In genomic region chr6:2899596-2899995, GRCh38 we compare ENCODE assay signal across 15 cellular contexts. TPM values are rescaled to one million over a fixed set of nuclear protein-coding genes. Genes with fewer than 3 reads are reported as not detected.
DNase-seq lines count a peak whose midpoint lies in the region; ATAC-seq, FAIRE-seq and TF ChIP-seq lines count a peak whose summit lies in the region.
"Had no signal": no experiment of that assay in that cellular context is flagged by ENCODE, and none has a peak within 500 bp of the region (broad histone marks: within the 10 kb centered on the region; RNA-seq: fewer than 3 reads in every experiment).

No MANE protein-coding gene starts in this region.

- peak overlapping the region; percentile 99 to 100 (median 99) for H3K4me3 Mint-ChIP-seq in T-cell
- H3K4me3 Mint-ChIP-seq in stimulated activated naive CD8-positive, alpha-beta T cell treated with anti-CD3 and anti-CD28 coated beads, Interleukin-15, Interleukin-2, amounts not matched to agents 100 ng/mL and 50 ng/mL, for 24 hours = peak overlapping the region; percentile 96

- no peak for TF ChIP-seq RAD21 in GM12878 (IDR thresholded peaks at IDR 0.05; ENCODE audit: insufficient read depth, low read depth, low read length)

- TF ChIP-seq EP300 in GM12878 (IDR thresholded peaks at IDR 0.05; ENCODE audit: borderline replicate concordance in 1 of 2, control insufficient read depth in 1 of 2, low read depth in 2 of 2, low read length in 2 of 2) = peak; percentile 83 to 90; a peak in 3 of 4 replicates

- RAD21 ChIA-PET in GM12878 (lab: Charles Lee; ENCODE audit: unreplicated experiment) = interaction anchor here (1.7 to 6.1 kb wide), 12 partner anchors 8 to 108 kb away, joined by 4 to 64 read pairs (median 16); partner anchors contain the start of gene SERPINB1

- peak overlapping the region; percentile 77; the same call in 1 of the 2 replicates for H3K4me2 ChIP-seq in GM12878 (ENCODE audit: control insufficient read depth, insufficient read depth)

- H2AFZ ChIP-seq in GM12878 (ENCODE audit: control insufficient read depth, low read depth, low read length) = no peak overlapping the region

- H3K9me3 ChIP-seq in GM12878 (replicated peaks; ENCODE audit: control insufficient read depth, insufficient read depth, low read length) = no peaks in the 10 kb centered on the region; the same call in 2 of the 3 replicates

- peak overlapping the region; percentile 43; the same call in 1 of the 2 replicates for H3K27ac ChIP-seq in GM12878 (ENCODE audit: control insufficient read depth, insufficient read depth)

- in situ Hi-C loops in GM12878 (cut with MboI) = no loop called here

- H3K9ac ChIP-seq in GM12878 (ENCODE audit: control insufficient read depth, insufficient read depth, low read length) = no peak overlapping the region

- H3K27ac Mint-ChIP-seq in T-cell = peak overlapping the region; percentile 96
- peak overlapping the region; percentile 92 for H3K27ac Mint-ChIP-seq in stimulated activated naive CD8-positive, alpha-beta T cell treated with anti-CD3 and anti-CD28 coated beads, Interleukin-15, Interleukin-2, amounts not matched to agents 100 ng/mL and 50 ng/mL, for 24 hours

- no peak for FAIRE-seq in GM12878 (lab: Jason Lieb, UNC)
- FAIRE-seq in D721Med (lab: Jason Lieb, UNC) = no peak
- FAIRE-seq: frontal cortex, kidney had no signal

- ATAC-seq in T-cell (replicated peaks in 1 of 4) (no peak), GM12878 (peak; percentile 48)

- H3K36me3 ChIP-seq in GM12878 (ENCODE audit: control insufficient read depth in 2 of 2, insufficient read depth in 2 of 2, low read length in 1 of 2) = peaks cover 0 to 2% of the 10 kb centered on the region in 2 experiments; a peak in 1 of 4 replicates

- CTCF ChIA-PET in T-cell (lab: Charles Lee) = interaction anchor here (0.6 to 3.2 kb wide), 9 partner anchors 11 to 1123 kb away, joined by 3 to 23 read pairs (median 5); no protein-coding TSS in a partner anchor
- CTCF ChIA-PET in GM12878 (lab: Yijun Ruan, JAX) = interaction anchor here (1.0 to 5.0 kb wide), 15 partner anchors 8 to 132 kb away, joined by 3 to 43 read pairs (median 7); no protein-coding TSS in a partner anchor

- H3K36me3 Mint-ChIP-seq in T-cell = peaks cover 57% of the 10 kb centered on the region
- H3K36me3 Mint-ChIP-seq in stimulated activated naive CD8-positive, alpha-beta T cell treated with anti-CD3 and anti-CD28 coated beads, Interleukin-15, Interleukin-2, amounts not matched to agents 100 ng/mL and 50 ng/mL, for 24 hours (ENCODE audit: low read depth) = peaks cover 75% of the 10 kb centered on the region

- H3K27me3 Mint-ChIP-seq in T-cell = no peaks in the 10 kb centered on the region
- no peaks in the 10 kb centered on the region for H3K27me3 Mint-ChIP-seq in stimulated activated naive CD8-positive, alpha-beta T cell treated with anti-CD3 and anti-CD28 coated beads, Interleukin-15, Interleukin-2, amounts not matched to agents 100 ng/mL and 50 ng/mL, for 24 hours

- TF ChIP-seq CTCF in GM12878 (IDR thresholded peaks at IDR 0.05 in 2 of 3, conservative IDR thresholded peaks at IDR 0.05 in 1 of 3; ENCODE audit: control insufficient read depth in 2 of 3, extremely low read depth in 1 of 3, insufficient read depth in 1 of 3, low read depth in 3 of 3, low read length in 3 of 3) (no peak), D721Med (IDR thresholded peaks at IDR 0.05; ENCODE audit: insufficient read depth, missing control alignments) (no peak)

- intact Hi-C loops in GM12878 (cut with micrococcal nuclease; ENCODE audit: unreplicated experiment) = loop anchor here (1.0 to 2.0 kb wide), 3 partner anchors 8 to 45 kb away; no protein-coding TSS in a partner anchor

- H3K4me3 ChIP-seq in GM12878 = peak overlapping the region; percentile 45; the same call in 1 of the 2 replicates

- peaks cover 60 to 71% (median 67%) of the 10 kb centered on the region in 3 donors for H3K4me1 Mint-ChIP-seq in T-cell
- H3K4me1 Mint-ChIP-seq in stimulated activated naive CD8-positive, alpha-beta T cell treated with anti-CD3 and anti-CD28 coated beads, Interleukin-15, Interleukin-2, amounts not matched to agents 100 ng/mL and 50 ng/mL, for 24 hours (ENCODE audit: low read depth) = peaks cover 65% of the 10 kb centered on the region

- POLR2A ChIA-PET in T-cell (lab: Charles Lee) (interaction anchor here in 1 of 2 donors (0.6 to 1.2 kb wide), 2 partner anchors 59 to 100 kb away, joined by 3 read pairs; partner anchors contain the start of gene SERPINB1), GM12878 (lab: Charles Lee) (interaction anchor here (0.6 to 6.6 kb wide), 10 partner anchors 8 to 54 kb away, joined by 3 to 126 read pairs (median 5); no protein-coding TSS in a partner anchor)

- no peaks in the 10 kb centered on the region for H3K9me3 Mint-ChIP-seq in T-cell
- no peaks in the 10 kb centered on the region for H3K9me3 Mint-ChIP-seq in stimulated activated naive CD8-positive, alpha-beta T cell treated with anti-CD3 and anti-CD28 coated beads, Interleukin-15, Interleukin-2, amounts not matched to agents 100 ng/mL and 50 ng/mL, for 24 hours
- H3K9me3 Mint-ChIP-seq: neural crest cell had no signal

- H3K4me1 ChIP-seq in GM12878 (ENCODE audit: control insufficient read depth, insufficient read depth, low read length) = peaks cover 29% of the 10 kb centered on the region

- no TSS peak for BruUV-seq in GM12878 (replicated peaks; lab: Mats Ljungman, UMichigan)

- WGBS in GM12878 (ENCODE audit: insufficient coverage, insufficient replicate concordance, low lambda C conversion rate, missing lambda C conversion rate) = 0% methylated on average over 6 of the region's 6 CpGs

- H4K20me1 ChIP-seq in GM12878 (ENCODE audit: control insufficient read depth, insufficient read depth) = no peaks in the 10 kb centered on the region

- peak; percentile 83 for DNase-seq in activated effector memory CD4-positive, alpha-beta T cell treated with anti-CD3 and anti-CD28 coated beads, Interleukin-2, amount 50 U/mL, for 16 hours
- no peak for DNase-seq in activated effector memory CD4-positive, alpha-beta T cell treated with Interleukin-2 at 50 U/mL for 16 hours
- no peak for DNase-seq in T-cell
- DNase-seq in GM12878 (ENCODE audit: low read depth, low spot score) = no peak
- DNase-seq in RPMI8226 = no peak
- no peak for DNase-seq in anterior cingulate cortex (lab: John Stamatoyannopoulos, UW)
- DNase-seq in D721Med (ENCODE audit: insufficient read length, low spot score) = no peak
- DNase-seq: activated CD4-positive, CD25-positive, alpha-beta regulatory T cell; DND-41; kidney; NCI-H774; Right ventricle myocardium superior had no signal

- SMC1A ChIA-PET in GM12878 (lab: Charles Lee; ENCODE audit: uncharacterized antibody, unreplicated experiment) = interaction anchor here (0.7 to 6.2 kb wide), 10 partner anchors 7 to 1119 kb away, joined by 3 to 136 read pairs (median 32); partner anchors contain the start of gene WRNIP1

- peaks cover 16% of the 10 kb centered on the region for H3K79me2 ChIP-seq in GM12878 (ENCODE audit: control insufficient read depth, insufficient read depth, low read length)

- no peaks in the 10 kb centered on the region; a peak in 1 of 4 replicates for H3K27me3 ChIP-seq in GM12878 (replicated peaks in 1 of 2; ENCODE audit: control insufficient read depth in 2 of 2, insufficient read depth in 2 of 2, low read length in 1 of 2)

- TF ChIP-seq POLR2A in GM12878 (IDR thresholded peaks at IDR 0.05; ENCODE audit: low read depth, low read length) = no peak

RNA-seq across cellular contexts. Expression of gene SERPINB9, which starts 3.5 kb away (rescaled TPM):
- total RNA-seq in T-cell (10 to 100 TPM; 43.2 to 57.2 (median 47.1) TPM), GM12878 (2014; rRNA removed) (4.7 and 5.6 TPM in 2 replicates), GM12878 (2014; rRNA removed; fragmentation: Illumina TruSeq; extraction: Trizol) (5.4 and 5.5 TPM in 2 replicates), GM12878 (2021) (5.8 and 6.1 TPM in 2 replicates)
- 63.2 and 66.0 TPM in 2 replicates for total RNA-seq in GM12878 (2013; cell fraction: nucleolus; rRNA removed)
- 7.8 TPM for polyA plus RNA-seq in GM12878 (2011; ENCODE audit: low read depth)
- polyA plus RNA-seq in GM12878 (2011; rRNA removed) (133 and 141 TPM in 2 replicates), GM12878 (2014; fragmentation: Illumina TruSeq; extraction: Trizol) (6.7 and 7.3 TPM in 2 replicates), GM12878 (2014; fragmentation: Nextera tagmentation; extraction: Ambion mirVana) (1 to 10 TPM; 2.0 to 3.7 TPM), GM12878 (2014; rRNA removed) (3.8 and 5.9 TPM in 2 replicates), GM12878 (2016; fragmentation: Nextera tagmentation; extraction: Ambion mirVana) (1 to 10 TPM; 4.1 to 4.2 TPM)
- polyA plus RNA-seq in GM12878 (2011; cell fraction: cytosol; rRNA removed) = 94.6 and 110 TPM in 2 replicates
- polyA plus RNA-seq in GM12878 (2011; cell fraction: nucleus; rRNA removed) = 35.5 and 39.0 TPM in 2 replicates
- polyA plus RNA-seq in GM12878 (2012) = 11.4 and 20.4 TPM in 2 replicates
- polyA minus RNA-seq in GM12878 (2011; rRNA and poly(A)+ RNA removed) = 135 and 152 TPM in 2 replicates
- polyA minus RNA-seq in GM12878 (2011; cell fraction: cytosol; rRNA and poly(A)+ RNA removed) = 57.1 and 64.0 TPM in 2 replicates
- 21.2 and 30.0 TPM in 2 replicates for polyA minus RNA-seq in GM12878 (2011; cell fraction: nucleus; rRNA and poly(A)+ RNA removed)

RNA-seq across cellular contexts. Expression of gene SERPINB1, which starts 57.9 kb away (rescaled TPM):
- total RNA-seq in T-cell (10 to 100 TPM; 40.3 to 60.9 (median 50.7) TPM), GM12878 (2014; rRNA removed) (0.45 and 0.65 TPM in 2 replicates), GM12878 (2014; rRNA removed; fragmentation: Illumina TruSeq; extraction: Trizol) (0.67 and 0.88 TPM in 2 replicates), GM12878 (2021) (1.6 TPM in 2 replicates)
- total RNA-seq in GM12878 (2013; cell fraction: nucleolus; rRNA removed) = 0.67 and 1.0 TPM in 2 replicates
- polyA plus RNA-seq in GM12878 (2011; ENCODE audit: low read depth) = 0.76 TPM
- polyA plus RNA-seq in GM12878 (2011; rRNA removed) (2.4 and 3.5 TPM in 2 replicates), GM12878 (2014; fragmentation: Illumina TruSeq; extraction: Trizol) (1.1 and 3.2 TPM in 2 replicates), GM12878 (2014; fragmentation: Nextera tagmentation; extraction: Ambion mirVana) (1 to 10 TPM in 1 of 2 experiments, under 1 TPM in 1; 0.82 to 1.8 TPM), GM12878 (2014; rRNA removed) (0.71 and 0.85 TPM in 2 replicates), GM12878 (2016; fragmentation: Nextera tagmentation; extraction: Ambion mirVana) (under 1 TPM; 0.67 to 0.72 TPM)
- 0.88 and 0.99 TPM in 2 replicates for polyA plus RNA-seq in GM12878 (2011; cell fraction: cytosol; rRNA removed)
- polyA plus RNA-seq in GM12878 (2011; cell fraction: nucleus; rRNA removed) = 0.90 and 1.3 TPM in 2 replicates
- polyA plus RNA-seq in GM12878 (2012) = 1.3 and 2.3 TPM in 2 replicates
- polyA minus RNA-seq in GM12878 (2011; rRNA and poly(A)+ RNA removed) = 1.1 and 1.8 TPM in 2 replicates
- 1.2 and 1.6 TPM in 2 replicates for polyA minus RNA-seq in GM12878 (2011; cell fraction: cytosol; rRNA and poly(A)+ RNA removed)
- 0.85 and 1.1 TPM in 2 replicates for polyA minus RNA-seq in GM12878 (2011; cell fraction: nucleus; rRNA and poly(A)+ RNA removed)

Comparison
In these comparisons a context has a peak if more than half of its experiments do, and no peak if none do; other contexts are left out.
1. RNA of gene SERPINB1, which starts 57.9 kb away (total RNA-seq): 40.3 to 60.9 TPM in T-cell; 0.45 to 1.6 TPM in GM12878; every median in the first group is over 10 times any median in the second.